Comparison of ENCODE assay signal across 1 cellular context in the genomic region with DNA sequence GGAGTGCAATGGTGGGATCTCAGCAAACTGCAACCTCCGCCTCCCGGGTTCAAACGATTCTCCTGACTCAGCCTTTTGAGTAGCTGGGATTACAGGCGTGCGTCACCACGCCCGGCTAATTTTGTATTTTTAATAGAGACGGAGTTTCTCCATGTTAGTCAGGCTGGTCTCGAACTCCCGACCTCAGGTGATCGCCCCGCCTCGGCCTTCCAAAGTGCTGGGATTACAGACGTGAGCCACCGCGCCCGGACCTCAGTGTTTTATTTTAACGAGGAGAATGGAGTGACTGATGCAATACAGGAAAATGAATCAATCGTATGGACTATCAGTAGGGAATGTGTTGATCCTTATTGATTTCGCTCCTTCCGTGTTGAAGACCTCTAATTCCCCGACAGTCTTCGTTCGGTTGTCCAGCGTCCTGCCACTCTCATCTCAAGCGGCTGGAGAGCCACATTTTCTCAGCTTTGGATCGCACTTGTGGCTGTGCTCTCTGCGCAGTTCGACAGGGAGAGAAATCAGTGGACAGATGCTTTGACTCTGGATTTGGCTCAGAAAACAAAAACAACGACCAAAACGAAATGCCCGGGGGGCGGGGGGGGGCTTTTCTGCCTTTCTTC.
TF ChIP-seq lines count a peak whose summit lies in the region.

No MANE protein-coding gene starts in this region.

TF ChIP-seq in K562, 482 proteins besides CTCF, POLR2A, EP300 and RAD21 (continued from another document and continues in another):
- TF ChIP-seq ATF3 (IDR thresholded peaks at IDR 0.05) (peak; percentile 96), ATF3 (CRISPR knock-in tag; conservative IDR thresholded peaks at IDR 0.05) (peak; percentile 58; the same call in 1 of the 2 replicates), CTBP1 (IDR thresholded peaks at IDR 0.05; ENCODE audit: borderline replicate concordance) (peak; percentile 23; the same call in 1 of the 2 replicates), SNRNP70 (optimal IDR thresholded peaks at IDR 0.05; ENCODE audit: low read depth, low read length) (no peak), CREM (IDR thresholded peaks at IDR 0.05; ENCODE audit: low read depth) (peak; percentile 11; the same call in 1 of the 2 replicates), THRB (CRISPR knock-in tag; conservative IDR thresholded peaks at IDR 0.05) (0 out of 2 replicates have a peak, but pooled peaks have one; percentile 6), SRF (CRISPR knock-in tag; IDR thresholded peaks at IDR 0.05) (0 out of 4 replicates have a peak, but pooled peaks of 1 of the 2 experiments have one; percentile 63), ZNF354B (CRISPR knock-in tag; IDR thresholded peaks at IDR 0.05) (0 out of 2 replicates have a peak, but pooled peaks have one; percentile 15), TAF9B (IDR thresholded peaks at IDR 0.05; ENCODE audit: partially characterized antibody) (peak; percentile 45), NR4A1 (CRISPR knock-in tag; IDR thresholded peaks at IDR 0.05) (no peak), NR4A1 (tag; IDR thresholded peaks at IDR 0.05) (0 out of 2 replicates have a peak, but pooled peaks have one; percentile 1), PHB2 (IDR thresholded peaks at IDR 0.05; ENCODE audit: low read depth) (no peak; the same call in 1 of the 2 replicates), TCF7L2 (IDR thresholded peaks at IDR 0.05; ENCODE audit: low read depth, low read length) (no peak), TAF7 (tag; IDR thresholded peaks at IDR 0.05) (peak; percentile 43; the same call in 1 of the 2 replicates), NRF1 (conservative IDR thresholded peaks at IDR 0.05 in 1 of 2, IDR thresholded peaks at IDR 0.05 in 1 of 2) (peak; percentile 59 to 60; a peak in 3 of 4 replicates), SOX6 (IDR thresholded peaks at IDR 0.05) (peak; percentile 28; the same call in 1 of the 2 replicates), CREB1 (IDR thresholded peaks at IDR 0.05) (no peak), CREB1 (CRISPR knock-in tag; IDR thresholded peaks at IDR 0.05) (peak; percentile 12; the same call in 1 of the 2 replicates), ATF1 (CRISPR knock-in tag; IDR thresholded peaks at IDR 0.05) (no peak), ATF1 (tag; IDR thresholded peaks at IDR 0.05) (peak; percentile 50), GATAD2B (IDR thresholded peaks at IDR 0.05; ENCODE audit: borderline replicate concordance) (peak; percentile 44; the same call in 1 of the 2 replicates), THRAP3 (IDR thresholded peaks at IDR 0.05; ENCODE audit: borderline replicate concordance) (peak; percentile 70; the same call in 1 of the 2 replicates), NBN (IDR thresholded peaks at IDR 0.05; ENCODE audit: low read depth) (peak; percentile 50; the same call in 1 of the 2 replicates), ZNF384 (IDR thresholded peaks at IDR 0.05; ENCODE audit: low read depth, low read length) (peak; percentile 3; the same call in 1 of the 2 replicates), SMAD3 (CRISPR knock-in tag; conservative IDR thresholded peaks at IDR 0.05) (peak; percentile 16; the same call in 1 of the 2 replicates), ZNF212 (CRISPR knock-in tag; IDR thresholded peaks at IDR 0.05) (0 out of 2 replicates have a peak, but pooled peaks have one; percentile 9), ATF2 (CRISPR knock-in tag; IDR thresholded peaks at IDR 0.05) (no peak), RCOR1 (IDR thresholded peaks at IDR 0.05; ENCODE audit: borderline replicate concordance in 1 of 2, low read depth in 2 of 2, low read length in 2 of 2) (peak in 1 of 2 experiments; percentile 70; a peak in 3 of 4 replicates), CEBPB (tag; IDR thresholded peaks at IDR 0.05) (peak; percentile 89), ETV1 (tag; conservative IDR thresholded peaks at IDR 0.05; ENCODE audit: low read depth) (peak; percentile 43; the same call in 1 of the 2 replicates), JUND (IDR thresholded peaks at IDR 0.05; ENCODE audit: borderline replicate concordance, low read depth, low read length) (peak; percentile 64), JUND (tag; IDR thresholded peaks at IDR 0.05; ENCODE audit: borderline replicate concordance, low read depth, low read length) (peak; percentile 55; the same call in 2 of the 3 replicates), TEAD1 (CRISPR knock-in tag; IDR thresholded peaks at IDR 0.05) (peak; percentile 29 to 56; a peak in 2 of 4 replicates), PRMT5 (CRISPR knock-in tag; IDR thresholded peaks at IDR 0.05) (no peak), E2F8 (IDR thresholded peaks at IDR 0.05; ENCODE audit: low read depth, partially characterized antibody) (peak; percentile 75), ZBTB2 (IDR thresholded peaks at IDR 0.05) (no peak), MAFK (IDR thresholded peaks at IDR 0.05; ENCODE audit: low read length) (peak; percentile 91), ZMIZ1 (IDR thresholded peaks at IDR 0.05; ENCODE audit: low read depth in 2 of 2, low read length in 2 of 2) (0 out of 4 replicates have a peak, but pooled peaks of 1 of the 2 experiments have one; percentile 15), ZNF232 (CRISPR knock-in tag; IDR thresholded peaks at IDR 0.05) (peak; percentile 7; the same call in 1 of the 2 replicates)
- TF ChIP-seq, protein P1, sequence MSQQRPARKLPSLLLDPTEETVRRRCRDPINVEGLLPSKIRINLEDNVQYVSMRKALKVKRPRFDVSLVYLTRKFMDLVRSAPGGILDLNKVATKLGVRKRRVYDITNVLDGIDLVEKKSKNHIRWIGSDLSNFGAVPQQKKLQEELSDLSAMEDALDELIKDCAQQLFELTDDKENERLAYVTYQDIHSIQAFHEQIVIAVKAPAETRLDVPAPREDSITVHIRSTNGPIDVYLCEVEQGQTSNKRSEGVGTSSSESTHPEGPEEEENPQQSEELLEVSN (IDR thresholded peaks at IDR 0.05; ENCODE audit: borderline replicate concordance in 1 of 2, extremely low read depth in 1 of 2, insufficient read depth in 1 of 2, insufficient read length in 1 of 2, low read depth in 1 of 2, low read length in 1 of 2, poor library complexity in 1 of 2, severe bottlenecking in 1 of 2) = peak in 1 of 2 experiments; percentile 61
- TF ChIP-seq, protein P2, sequence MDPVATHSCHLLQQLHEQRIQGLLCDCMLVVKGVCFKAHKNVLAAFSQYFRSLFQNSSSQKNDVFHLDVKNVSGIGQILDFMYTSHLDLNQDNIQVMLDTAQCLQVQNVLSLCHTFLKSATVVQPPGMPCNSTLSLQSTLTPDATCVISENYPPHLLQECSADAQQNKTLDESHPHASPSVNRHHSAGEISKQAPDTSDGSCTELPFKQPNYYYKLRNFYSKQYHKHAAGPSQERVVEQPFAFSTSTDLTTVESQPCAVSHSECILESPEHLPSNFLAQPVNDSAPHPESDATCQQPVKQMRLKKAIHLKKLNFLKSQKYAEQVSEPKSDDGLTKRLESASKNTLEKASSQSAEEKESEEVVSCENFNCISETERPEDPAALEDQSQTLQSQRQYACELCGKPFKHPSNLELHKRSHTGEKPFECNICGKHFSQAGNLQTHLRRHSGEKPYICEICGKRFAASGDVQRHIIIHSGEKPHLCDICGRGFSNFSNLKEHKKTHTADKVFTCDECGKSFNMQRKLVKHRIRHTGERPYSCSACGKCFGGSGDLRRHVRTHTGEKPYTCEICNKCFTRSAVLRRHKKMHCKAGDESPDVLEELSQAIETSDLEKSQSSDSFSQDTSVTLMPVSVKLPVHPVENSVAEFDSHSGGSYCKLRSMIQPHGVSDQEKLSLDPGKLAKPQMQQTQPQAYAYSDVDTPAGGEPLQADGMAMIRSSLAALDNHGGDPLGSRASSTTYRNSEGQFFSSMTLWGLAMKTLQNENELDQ (CRISPR knock-in tag; IDR thresholded peaks at IDR 0.05; ENCODE audit: borderline replicate concordance) = no peak
- TF ChIP-seq, protein P3, sequence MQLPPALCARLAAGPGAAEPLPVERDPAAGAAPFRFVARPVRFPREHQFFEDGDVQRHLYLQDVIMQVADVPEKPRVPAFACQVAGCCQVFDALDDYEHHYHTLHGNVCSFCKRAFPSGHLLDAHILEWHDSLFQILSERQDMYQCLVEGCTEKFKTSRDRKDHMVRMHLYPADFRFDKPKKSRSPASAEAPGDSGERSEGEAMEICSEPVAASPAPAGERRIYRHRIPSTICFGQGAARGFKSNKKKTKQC (CRISPR knock-in tag; IDR thresholded peaks at IDR 0.05) = peak; percentile 66
- TF ChIP-seq, protein P4, sequence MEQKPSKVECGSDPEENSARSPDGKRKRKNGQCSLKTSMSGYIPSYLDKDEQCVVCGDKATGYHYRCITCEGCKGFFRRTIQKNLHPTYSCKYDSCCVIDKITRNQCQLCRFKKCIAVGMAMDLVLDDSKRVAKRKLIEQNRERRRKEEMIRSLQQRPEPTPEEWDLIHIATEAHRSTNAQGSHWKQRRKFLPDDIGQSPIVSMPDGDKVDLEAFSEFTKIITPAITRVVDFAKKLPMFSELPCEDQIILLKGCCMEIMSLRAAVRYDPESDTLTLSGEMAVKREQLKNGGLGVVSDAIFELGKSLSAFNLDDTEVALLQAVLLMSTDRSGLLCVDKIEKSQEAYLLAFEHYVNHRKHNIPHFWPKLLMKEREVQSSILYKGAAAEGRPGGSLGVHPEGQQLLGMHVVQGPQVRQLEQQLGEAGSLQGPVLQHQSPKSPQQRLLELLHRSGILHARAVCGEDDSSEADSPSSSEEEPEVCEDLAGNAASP (IDR thresholded peaks at IDR 0.05) = no peak
